10 cellular contexts compared by ENCODE assay signal in the genomic region with DNA sequence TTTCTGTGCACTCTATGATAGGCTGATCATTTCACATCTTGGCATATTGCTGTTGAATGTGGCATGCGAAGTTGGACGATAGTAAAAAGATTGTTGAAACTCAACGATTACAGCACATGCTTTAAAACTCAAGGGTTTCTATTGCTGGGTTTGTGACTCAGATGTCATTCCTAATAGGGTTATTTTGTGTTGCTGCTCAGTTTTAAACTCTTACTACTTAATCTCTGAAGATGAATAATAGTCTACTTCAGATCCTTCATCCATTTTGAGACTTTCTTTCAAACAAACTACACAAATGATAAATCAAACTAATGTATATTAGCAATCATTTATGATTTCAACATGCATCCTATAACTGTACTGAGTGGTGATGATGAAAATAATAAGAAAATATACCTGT.
DNase-seq lines count a peak whose midpoint lies in the region; ATAC-seq and TF ChIP-seq lines count a peak whose summit lies in the region.
"Had no signal": no experiment of that assay in that cellular context is flagged by ENCODE, and none has a peak within 500 bp of the region (broad histone marks: within the 10 kb centered on the region; RNA-seq: fewer than 3 reads in every experiment).

No MANE protein-coding gene starts in this region.

- no peaks in the 10 kb centered on the region for H3K27me3 ChIP-seq in right atrium auricular region
- H3K27me3 ChIP-seq in tibial nerve = no peaks in the 10 kb centered on the region

- no peak for DNase-seq in activated T-cell treated with anti-CD3 and anti-CD28 coated beads, Interleukin-2, amount 50 U/mL, for 4 hours
- DNase-seq in activated T-cell treated with anti-CD3 and anti-CD28 coated beads, Interleukin-2, amount 50 U/mL, for 48 hours = no peak
- DNase-seq in right atrium auricular region (ENCODE audit: low spot score) (no peak), tibial nerve (ENCODE audit: low spot score in 2 of 2) (no peak), NCI-H2029 (lab: John Stamatoyannopoulos, UW) (no peak)
- DNase-seq in stimulated activated CD4-positive, alpha-beta T cell treated with anti-CD3 and anti-CD28 coated beads, Interleukin-2, amount 100 ng/mL, for 48 hours = no peak
- DNase-seq: anterior cingulate cortex had no signal

- H3K9me3 ChIP-seq in right atrium auricular region (no peaks in the 10 kb centered on the region), tibial nerve (no peaks in the 10 kb centered on the region)

- H3K36me3 ChIP-seq in right atrium auricular region = no peaks in the 10 kb centered on the region
- H3K36me3 ChIP-seq in tibial nerve = no peaks in the 10 kb centered on the region

- H3K27ac ChIP-seq in right atrium auricular region (peak overlapping the region; percentile 17 to 42), tibial nerve (peak overlapping the region in 3 of 4 donors; percentile 55 to 84 (median 81))
- H3K27ac ChIP-seq: C4-2B had no signal

- peaks cover 80% of the 10 kb centered on the region for H3K4me1 Mint-ChIP-seq in activated T-cell treated with anti-CD3 and anti-CD28 coated beads, Interleukin-2, amount 50 U/mL, for 4 hours (ENCODE audit: low read depth)
- H3K4me1 Mint-ChIP-seq in T-helper 1 cell treated with Interleukin-12 subunit alpha and Interleukin-12 subunit beta and Interleukin-4 antibody, amounts not matched to agents 30 μg/mL and 1 μg/mL, for 36 hours (ENCODE audit: low read depth) = peaks cover 71% of the 10 kb centered on the region

- no peaks in the 10 kb centered on the region for H3K9me3 Mint-ChIP-seq in activated T-cell treated with anti-CD3 and anti-CD28 coated beads, Interleukin-2, amount 50 U/mL, for 4 hours
- H3K9me3 Mint-ChIP-seq in T-helper 1 cell treated with Interleukin-12 subunit alpha and Interleukin-12 subunit beta and Interleukin-4 antibody, amounts not matched to agents 30 μg/mL and 1 μg/mL, for 36 hours = no peaks in the 10 kb centered on the region

- peak; percentile 47 to 51 for ATAC-seq in activated T-cell treated with anti-CD3 and anti-CD28 coated beads, Interleukin-2, amount 50 U/mL, for 4 hours
- no peak for ATAC-seq in HG03432 (IDR thresholded peaks at IDR 0.05; ENCODE audit: unreplicated experiment)

- TF ChIP-seq EP300 in tibial nerve (IDR thresholded peaks at IDR 0.05) = no peak

- peak overlapping the region; percentile 84 for H3K27ac Mint-ChIP-seq in T-helper 1 cell treated with Interleukin-12 subunit alpha and Interleukin-12 subunit beta and Interleukin-4 antibody, amounts not matched to agents 30 μg/mL and 1 μg/mL, for 36 hours

- H3K27me3 Mint-ChIP-seq in activated T-cell treated with anti-CD3 and anti-CD28 coated beads, Interleukin-2, amount 50 U/mL, for 4 hours (ENCODE audit: low read depth) = no peaks in the 10 kb centered on the region
- no peaks in the 10 kb centered on the region for H3K27me3 Mint-ChIP-seq in T-helper 1 cell treated with Interleukin-12 subunit alpha and Interleukin-12 subunit beta and Interleukin-4 antibody, amounts not matched to agents 30 μg/mL and 1 μg/mL, for 36 hours (ENCODE audit: low read depth)

- peak overlapping the region; percentile 61 for H3K4me3 Mint-ChIP-seq in activated T-cell treated with anti-CD3 and anti-CD28 coated beads, Interleukin-2, amount 50 U/mL, for 4 hours
- H3K4me3 Mint-ChIP-seq in T-helper 1 cell treated with Interleukin-12 subunit alpha and Interleukin-12 subunit beta and Interleukin-4 antibody, amounts not matched to agents 30 μg/mL and 1 μg/mL, for 36 hours = peak overlapping the region; percentile 72

- H3K36me3 Mint-ChIP-seq in activated T-cell treated with anti-CD3 and anti-CD28 coated beads, Interleukin-2, amount 50 U/mL, for 4 hours (ENCODE audit: insufficient read depth) = no peaks in the 10 kb centered on the region
- H3K36me3 Mint-ChIP-seq in T-helper 1 cell treated with Interleukin-12 subunit alpha and Interleukin-12 subunit beta and Interleukin-4 antibody, amounts not matched to agents 30 μg/mL and 1 μg/mL, for 36 hours (ENCODE audit: low read depth) = peaks cover 2% of the 10 kb centered on the region

- 30 to 43% methylated on average over 3 of the region's 3 CpGs for WGBS in tibial nerve, 2 donors

- peaks cover 0 to 24% of the 10 kb centered on the region in 2 donors for H3K4me1 ChIP-seq in right atrium auricular region
- H3K4me1 ChIP-seq in tibial nerve = peaks cover 0 to 48% (median 12%) of the 10 kb centered on the region in 4 donors

- no peak for TF ChIP-seq CTCF in right atrium auricular region (IDR thresholded peaks at IDR 0.05)
- TF ChIP-seq CTCF in tibial nerve (IDR thresholded peaks at IDR 0.05) = no peak

- H3K4me3 ChIP-seq in right atrium auricular region (peak overlapping the region in 1 of 2 donors; percentile 6), tibial nerve (peak overlapping the region in 1 of 4 donors; percentile 5)

- TF ChIP-seq POLR2A in tibial nerve (IDR thresholded peaks at IDR 0.05) = no peak
